Comparison of ENCODE assay signal across 1 cellular context in the genomic region with DNA sequence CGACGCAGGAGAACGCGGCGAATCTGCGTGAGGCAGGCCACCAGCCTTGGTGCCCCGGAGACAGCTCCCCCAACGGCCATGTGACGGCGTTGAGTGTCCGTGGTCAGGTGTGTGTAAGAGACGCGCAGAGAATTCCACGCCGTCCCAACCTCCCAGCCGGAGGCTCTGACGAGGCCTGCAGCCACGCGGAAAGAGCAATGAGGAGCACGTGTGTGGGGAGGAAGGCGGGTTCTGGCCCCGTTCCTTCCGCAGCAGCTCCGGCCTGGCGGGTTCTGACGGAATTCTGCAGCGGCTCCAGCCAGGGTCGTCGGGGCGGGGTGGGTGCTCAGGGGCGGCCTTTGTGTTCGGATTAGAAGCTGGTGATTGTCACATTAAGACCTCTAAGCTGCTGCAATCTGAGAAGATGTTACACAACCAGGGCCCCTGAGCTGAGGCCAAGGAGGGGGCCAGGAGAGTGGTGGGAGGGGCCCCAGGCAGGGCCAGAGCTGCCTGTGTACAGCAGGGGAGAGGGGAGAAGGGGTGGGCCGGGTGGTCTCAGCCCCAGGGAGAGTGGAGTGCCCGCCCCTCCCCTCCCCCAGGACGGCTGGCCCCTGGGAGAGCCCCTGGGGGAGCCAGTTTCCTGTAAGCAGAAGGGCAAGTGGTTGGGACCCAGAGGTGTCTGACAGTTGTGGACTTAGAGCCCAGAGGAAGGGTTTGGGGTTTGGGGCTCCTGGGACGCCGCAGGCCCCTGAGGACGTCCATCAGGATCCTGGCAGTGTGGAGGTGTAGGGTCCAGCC.
A peak's percentile ranks its signal among the peaks of the same experiment; 100 is the strongest.
TF ChIP-seq lines count a peak whose summit lies in the region.

No MANE protein-coding gene starts in this region.

TF ChIP-seq in K562, 482 proteins besides CTCF, POLR2A, EP300 and RAD21:
- TF ChIP-seq ZNF239 (CRISPR knock-in tag; IDR thresholded peaks at IDR 0.05) (peak; percentile 82), POLR2G (IDR thresholded peaks at IDR 0.05; ENCODE audit: low read depth, low read length) (peak; percentile 46; the same call in 1 of the 2 replicates), RBM34 (IDR thresholded peaks at IDR 0.05; ENCODE audit: borderline replicate concordance, insufficient read depth, low read length) (no peak), CEBPG (CRISPR knock-in tag; IDR thresholded peaks at IDR 0.05) (peak; percentile 74; the same call in 1 of the 2 replicates), CEBPG (tag; conservative IDR thresholded peaks at IDR 0.05 in 1 of 2, IDR thresholded peaks at IDR 0.05 in 1 of 2) (no peak)
- TF ChIP-seq, protein P1, sequence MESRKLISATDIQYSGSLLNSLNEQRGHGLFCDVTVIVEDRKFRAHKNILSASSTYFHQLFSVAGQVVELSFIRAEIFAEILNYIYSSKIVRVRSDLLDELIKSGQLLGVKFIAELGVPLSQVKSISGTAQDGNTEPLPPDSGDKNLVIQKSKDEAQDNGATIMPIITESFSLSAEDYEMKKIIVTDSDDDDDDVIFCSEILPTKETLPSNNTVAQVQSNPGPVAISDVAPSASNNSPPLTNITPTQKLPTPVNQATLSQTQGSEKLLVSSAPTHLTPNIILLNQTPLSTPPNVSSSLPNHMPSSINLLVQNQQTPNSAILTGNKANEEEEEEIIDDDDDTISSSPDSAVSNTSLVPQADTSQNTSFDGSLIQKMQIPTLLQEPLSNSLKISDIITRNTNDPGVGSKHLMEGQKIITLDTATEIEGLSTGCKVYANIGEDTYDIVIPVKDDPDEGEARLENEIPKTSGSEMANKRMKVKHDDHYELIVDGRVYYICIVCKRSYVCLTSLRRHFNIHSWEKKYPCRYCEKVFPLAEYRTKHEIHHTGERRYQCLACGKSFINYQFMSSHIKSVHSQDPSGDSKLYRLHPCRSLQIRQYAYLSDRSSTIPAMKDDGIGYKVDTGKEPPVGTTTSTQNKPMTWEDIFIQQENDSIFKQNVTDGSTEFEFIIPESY (CRISPR knock-in tag; IDR thresholded peaks at IDR 0.05) = peak; percentile 93
